ENCODE assay signal across 8 cellular contexts in the genomic region with DNA sequence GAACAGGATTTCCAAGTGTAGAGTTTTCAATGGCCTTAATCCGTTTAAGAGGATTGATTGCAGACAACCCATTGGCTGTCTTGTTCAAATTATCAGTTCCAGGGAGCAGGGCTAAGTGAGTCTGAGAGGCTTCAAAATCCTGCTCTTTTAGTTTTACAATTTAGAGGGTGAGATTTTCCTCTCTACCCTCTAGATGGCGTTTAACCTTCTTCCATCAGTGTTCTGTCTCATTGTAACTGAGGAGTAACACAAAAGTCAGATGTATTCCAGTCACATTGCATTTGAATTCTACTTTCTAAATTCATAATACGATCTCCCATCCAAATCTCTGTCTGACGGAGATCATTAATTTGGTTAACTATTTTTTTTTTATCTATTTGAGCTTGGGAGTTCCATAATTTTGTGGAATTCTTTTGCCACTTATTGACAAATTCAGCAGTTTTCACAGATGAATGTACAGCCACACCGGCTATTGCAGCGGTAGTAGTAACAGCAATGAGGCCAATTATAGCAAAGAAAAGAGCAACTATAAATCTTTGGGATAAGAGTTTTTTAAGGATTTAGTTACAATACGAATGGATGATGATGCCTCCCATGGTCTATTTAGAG.
DNase-seq lines count a peak whose midpoint lies in the region; ATAC-seq and TF ChIP-seq lines count a peak whose summit lies in the region.

No MANE protein-coding gene starts in this region.

- no peak for TF ChIP-seq POLR2A in NB4 (IDR thresholded peaks at IDR 0.05; ENCODE audit: extremely low read depth, insufficient read length)

- no peak overlapping the region for H3K4me3 ChIP-seq in NB4 (ENCODE audit: low read depth, low read length)

- TF ChIP-seq CTCF in NB4 (IDR thresholded peaks at IDR 0.05; ENCODE audit: low read depth, low read length): peak; percentile 68

- ATAC-seq in HG02642 (IDR thresholded peaks at IDR 0.05; ENCODE audit: poor library complexity, unreplicated experiment): no peak

- peak; percentile 0 for DNase-seq in NCI-H1105 treated with DMSO at 0.1 percent for 48 hours (lab: John Stamatoyannopoulos, UW)
- no peak for DNase-seq in NCI-H1105 (lab: John Stamatoyannopoulos, UW)
- peak; percentile 58 for DNase-seq in NB4 (ENCODE audit: low read depth)
- peak; percentile 46 for DNase-seq in dedifferentiated amniotic fluid mesenchymal stem cell (ENCODE audit: extremely low spot score)
- peak; percentile 62 for DNase-seq in pons (ENCODE audit: low spot score)
- DNase-seq in stimulated activated CD4-positive, alpha-beta T cell treated with anti-CD3 and anti-CD28 coated beads, Interleukin-15, amount 100 ng/mL, for 24 hours: no peak
- DNase-seq in GOT3 (lab: John Stamatoyannopoulos, UW): no peak

Comparison
In these comparisons a context has a peak if more than half of its experiments do, and no peak if none do; other contexts are left out.
1. DNase-seq: peak in NCI-H1105 treated with DMSO at 0.1 percent for 48 hours (single experiment), NB4 (single experiment), dedifferentiated amniotic fluid mesenchymal stem cell (single experiment) and pons (single experiment); none in NCI-H1105 (single experiment), stimulated activated CD4-positive, alpha-beta T cell treated with anti-CD3 and anti-CD28 coated beads, Interleukin-15, amount 100 ng/mL, for 24 hours (single experiment) and GOT3 (single experiment).